Comparison of ENCODE assay signal across 20 cellular contexts in the genomic region with DNA sequence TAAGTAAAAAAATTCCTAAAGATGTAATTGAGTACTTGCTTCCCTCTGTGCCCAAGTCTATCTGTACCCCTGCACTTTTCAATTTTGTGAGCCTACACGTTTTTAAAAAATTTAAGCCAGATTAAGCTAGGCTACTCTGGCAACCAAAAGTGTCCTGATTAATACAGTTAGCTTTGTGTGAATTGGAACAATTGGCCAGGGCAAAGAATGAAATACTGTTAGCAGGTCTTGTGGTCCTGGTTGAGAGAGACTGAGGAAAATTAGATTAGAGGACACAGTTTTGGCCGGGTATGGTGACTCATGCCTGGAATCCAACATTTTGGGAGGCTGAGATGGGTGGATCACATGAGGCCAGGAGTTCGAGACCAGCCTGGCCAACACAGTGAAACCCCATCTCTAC.
"Had no signal": no experiment of that assay in that cellular context is flagged by ENCODE, and none has a peak within 500 bp of the region (broad histone marks: within the 10 kb centered on the region; RNA-seq: fewer than 3 reads in every experiment).

No MANE protein-coding gene starts in this region.

- ATAC-seq: left colon; left lung; natural killer cell; right lobe of liver; stimulated activated naive B cell treated with anti-CD40 and anti-IgM and Interleukin-4, amounts not matched to agents 10 μg/mL and 1 μg/mL and 100 μg/mL, for 72 hours; stimulated activated naive CD8-positive, alpha-beta T cell treated with anti-CD3 and anti-CD28 coated beads, Interleukin-15, Interleukin-2, amounts not matched to agents 100 U/mL and 50 U/mL, for 24 hours had no signal

- H3K27ac ChIP-seq: left lung, ovary, right atrium auricular region, right lobe of liver, stomach, testis, tibial nerve, vagina had no signal

- DNase-seq: hippocampal formation; left colon; left lung; mesendoderm; naive B cell; natural killer cell; nephron progenitor cell; ovary; right lobe of liver; stimulated activated CD4-positive, alpha-beta T cell treated with anti-CD3 and anti-CD28 coated beads, Interleukin-1b, Interleukin-23, amount 100 ng/mL, for 48 hours; stimulated activated CD4-positive, alpha-beta T cell treated with anti-CD3 and anti-CD28 coated beads, Interleukin-4, amount 100 ng/mL, for 1 hour; stimulated activated naive B cell treated with anti-CD40 and anti-IgM and Interleukin-4, amounts not matched to agents 10 μg/mL and 1 μg/mL and 100 μg/mL, for 72 hours; stimulated activated naive CD8-positive, alpha-beta T cell treated with anti-CD3 and anti-CD28 coated beads, Interleukin-15, Interleukin-2, amounts not matched to agents 100 U/mL and 50 U/mL, for 24 hours; stomach; testis had no signal

- H3K36me3 ChIP-seq: left lung, ovary, right atrium auricular region, right lobe of liver, stomach, tibial nerve, vagina had no signal

- H3K4me1 ChIP-seq: right lobe of liver had no signal

- H3K27me3 ChIP-seq: left lung, ovary, right atrium auricular region, right lobe of liver, stomach, testis, tibial nerve, vagina had no signal

- H3K4me3 ChIP-seq: left lung, lung, ovary, right atrium auricular region, right lobe of liver, smooth muscle cell, stomach, testis, tibial nerve, vagina had no signal

- H3K9me3 ChIP-seq: left lung, ovary, right atrium auricular region, right lobe of liver, stomach, testis, tibial nerve, vagina had no signal
